Comparison of ENCODE assay signal across 2 cellular contexts in genomic region chr5:83430130-83431010, GRCh38.
TF ChIP-seq lines count a peak whose summit lies in the region.

No MANE protein-coding gene starts in this region.

TF ChIP-seq in IMR-90, 13 proteins besides CTCF, POLR2A, EP300 and RAD21:
- TF ChIP-seq CHD1 (IDR thresholded peaks at IDR 0.05; ENCODE audit: low read depth, low read length) (no peak; the same call in 1 of the 2 replicates), BHLHE40 (IDR thresholded peaks at IDR 0.05; ENCODE audit: low read depth, low read length) (no peak), RFX5 (IDR thresholded peaks at IDR 0.05; ENCODE audit: low read depth, low read length) (no peak), NFE2L2 (IDR thresholded peaks at IDR 0.05; ENCODE audit: low read depth, low read length) (no peak), MAZ (IDR thresholded peaks at IDR 0.05; ENCODE audit: borderline replicate concordance, low read depth, low read length) (no peak), SMC3 (IDR thresholded peaks at IDR 0.05; ENCODE audit: low read depth, low read length) (peak; percentile 88), USF2 (IDR thresholded peaks at IDR 0.05; ENCODE audit: low read depth, low read length) (no peak)

TF ChIP-seq in SK-N-SH, 30 proteins besides CTCF, POLR2A, EP300 and RAD21:
- no peak for TF ChIP-seq CHD2 (IDR thresholded peaks at IDR 0.05; ENCODE audit: low read length, partially characterized antibody)
- no peak for TF ChIP-seq REST (IDR thresholded peaks at IDR 0.05; ENCODE audit: low read depth, low read length)
- TF ChIP-seq FOSL2 (IDR thresholded peaks at IDR 0.05; ENCODE audit: borderline replicate concordance, low read depth) = no peak
- peak; percentile 86 for TF ChIP-seq SMC3 (IDR thresholded peaks at IDR 0.05; ENCODE audit: low read depth, low read length)
- no peak for TF ChIP-seq POLR2AphosphoS5 (IDR thresholded peaks at IDR 0.05; ENCODE audit: low read depth, low read length)
- no peak for TF ChIP-seq JUND (IDR thresholded peaks at IDR 0.05)
- TF ChIP-seq GABPA (IDR thresholded peaks at IDR 0.05; ENCODE audit: low read depth) = no peak
- TF ChIP-seq MAX (IDR thresholded peaks at IDR 0.05; ENCODE audit: low read depth) = no peak
